In the genomic region with DNA sequence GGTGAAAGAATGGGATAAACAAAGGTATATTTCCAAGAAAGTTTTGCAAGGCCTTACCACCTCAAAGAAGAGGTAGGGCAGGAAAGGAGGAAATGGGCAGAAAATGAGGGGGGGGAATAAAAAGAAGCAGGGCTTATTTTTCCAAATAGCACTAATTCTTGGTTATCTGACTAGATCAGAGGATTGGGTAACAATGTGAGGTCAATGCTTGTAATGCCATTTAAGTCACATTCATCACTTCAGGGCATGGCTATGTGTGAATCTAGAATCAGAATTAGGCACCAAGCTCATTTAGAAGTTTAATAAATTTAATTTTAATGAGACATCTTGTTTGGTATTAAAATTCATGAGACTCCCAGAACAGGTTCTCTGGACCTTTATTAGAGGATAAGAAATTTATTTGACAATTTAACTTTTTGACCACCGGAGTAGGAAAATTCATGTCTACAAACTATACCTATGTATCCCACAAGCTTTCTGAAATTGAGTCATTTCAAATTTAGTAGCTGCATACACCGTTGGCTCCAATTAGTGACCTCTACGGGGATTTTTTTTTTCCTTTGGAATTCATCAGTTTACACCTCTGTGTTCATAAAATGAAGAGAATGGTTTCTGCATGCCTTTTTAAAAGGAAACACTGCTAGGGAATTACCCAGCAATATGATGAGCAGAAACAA, we compare ENCODE assay signal across 13 cellular contexts. TPM values are rescaled to one million over a fixed set of nuclear protein-coding genes. Genes with fewer than 3 reads are reported as not detected.
DNase-seq lines count a peak whose midpoint lies in the region; ATAC-seq and TF ChIP-seq lines count a peak whose summit lies in the region.
"Had no signal": no experiment of that assay in that cellular context is flagged by ENCODE, and none has a peak within 500 bp of the region (broad histone marks: within the 10 kb centered on the region; RNA-seq: fewer than 3 reads in every experiment).

No MANE protein-coding gene starts in this region.

- H3K4me1 Mint-ChIP-seq in activated naive CD8-positive, alpha-beta T cell (ENCODE audit: low read depth): peaks cover 21% of the 10 kb centered on the region
- H3K4me1 Mint-ChIP-seq in activated naive CD8-positive, alpha-beta T cell treated with anti-CD3 and anti-CD28 coated beads for 36 hours: peaks cover 18% of the 10 kb centered on the region
- peaks cover 5% of the 10 kb centered on the region for H3K4me1 Mint-ChIP-seq in T-helper 17 cell

- no peak for TF ChIP-seq CTCF in left lung (IDR thresholded peaks at IDR 0.05)

- no peak overlapping the region for H3K4me3 ChIP-seq in left lung

- no peaks in the 10 kb centered on the region for H3K36me3 Mint-ChIP-seq in activated naive CD8-positive, alpha-beta T cell
- H3K36me3 Mint-ChIP-seq in activated naive CD8-positive, alpha-beta T cell treated with anti-CD3 and anti-CD28 coated beads for 36 hours: peaks cover 10% of the 10 kb centered on the region
- H3K36me3 Mint-ChIP-seq in T-helper 17 cell (ENCODE audit: low read depth): no peaks in the 10 kb centered on the region
- H3K36me3 Mint-ChIP-seq: activated CD4-positive, alpha-beta memory T cell treated with anti-CD3 and anti-CD28 coated beads for 36 hours had no signal

- H3K27me3 Mint-ChIP-seq in activated naive CD8-positive, alpha-beta T cell: no peaks in the 10 kb centered on the region
- H3K27me3 Mint-ChIP-seq in activated naive CD8-positive, alpha-beta T cell treated with anti-CD3 and anti-CD28 coated beads for 36 hours: no peaks in the 10 kb centered on the region
- no peaks in the 10 kb centered on the region for H3K27me3 Mint-ChIP-seq in T-helper 17 cell
- H3K27me3 Mint-ChIP-seq: activated CD4-positive, alpha-beta memory T cell treated with anti-CD3 and anti-CD28 coated beads for 36 hours had no signal

- H3K27ac ChIP-seq in left lung: peak overlapping the region; percentile 7 to 53
- H3K27ac ChIP-seq: neutrophil had no signal

- no peak for ATAC-seq in T-helper 17 cell
- no peak for ATAC-seq in left lung
- ATAC-seq in GM21619 (IDR thresholded peaks at IDR 0.05; ENCODE audit: unreplicated experiment): no peak

- no peaks in the 10 kb centered on the region for H3K36me3 ChIP-seq in left lung
- H3K36me3 ChIP-seq: BE2C, neutrophil had no signal

- no peak for DNase-seq in activated naive CD8-positive, alpha-beta T cell treated with anti-CD3 and anti-CD28 coated beads for 36 hours
- no peak for DNase-seq in T-helper 17 cell
- DNase-seq in left lung: no peak
- no peak for DNase-seq in Ammon's horn (ENCODE audit: low spot score)
- DNase-seq in COLO829 (ENCODE audit: low spot score): no peak
- DNase-seq in stimulated activated naive CD4-positive, alpha-beta T cell treated with Interleukin-2 at 50 U/mL for 16 hours (lab: John Stamatoyannopoulos, UW): no peak
- DNase-seq: BE2C, NCI-H1092 treated with DMSO at 0.1 percent for 48 hours, NCI-H774 had no signal

- peaks cover 7 to 18% of the 10 kb centered on the region in 2 donors for H3K4me1 ChIP-seq in left lung
- H3K4me1 ChIP-seq: BE2C had no signal

- H3K9me3 Mint-ChIP-seq in activated naive CD8-positive, alpha-beta T cell (ENCODE audit: low read depth): no peaks in the 10 kb centered on the region
- H3K9me3 Mint-ChIP-seq in activated naive CD8-positive, alpha-beta T cell treated with anti-CD3 and anti-CD28 coated beads for 36 hours: no peaks in the 10 kb centered on the region
- H3K9me3 Mint-ChIP-seq: activated CD4-positive, alpha-beta memory T cell treated with anti-CD3 and anti-CD28 coated beads for 36 hours had no signal

- H3K9me3 ChIP-seq in T-helper 17 cell (ENCODE audit: control insufficient read depth, low read length, poor library complexity, severe bottlenecking) (no peaks in the 10 kb centered on the region), left lung (no peaks in the 10 kb centered on the region)
- H3K9me3 ChIP-seq: BE2C, neutrophil had no signal

- H3K27ac Mint-ChIP-seq in activated naive CD8-positive, alpha-beta T cell: no peak overlapping the region
- no peak overlapping the region for H3K27ac Mint-ChIP-seq in activated naive CD8-positive, alpha-beta T cell treated with anti-CD3 and anti-CD28 coated beads for 36 hours
- H3K27ac Mint-ChIP-seq in T-helper 17 cell: peak overlapping the region; percentile 49

- H3K27me3 ChIP-seq in left lung: no peaks in the 10 kb centered on the region
- H3K27me3 ChIP-seq: BE2C, neutrophil had no signal

- intact Hi-C loops in left lung (cut with DNase I): no loop called here

- H3K4me3 Mint-ChIP-seq in activated naive CD8-positive, alpha-beta T cell: peak overlapping the region; percentile 53
- H3K4me3 Mint-ChIP-seq in activated naive CD8-positive, alpha-beta T cell treated with anti-CD3 and anti-CD28 coated beads for 36 hours: no peak overlapping the region
- H3K4me3 Mint-ChIP-seq in T-helper 17 cell: peak overlapping the region; percentile 19

RNA-seq across cellular contexts. Expression of gene STS, which starts 1.3 kb away (rescaled TPM):
- 1 to 10 TPM; 1.2 to 1.3 TPM for total RNA-seq in activated naive CD8-positive, alpha-beta T cell treated with anti-CD3 and anti-CD28 coated beads for 36 hours
- total RNA-seq in T-helper 17 cell (1 to 10 TPM; 1.1 to 1.2 TPM), left lung (10 to 100 TPM; 13.7 to 33.8 TPM)

RNA-seq across cellular contexts. Expression of gene PUDP, which starts 1.8 kb away (rescaled TPM):
- 10 to 100 TPM; 22.0 to 24.4 TPM for total RNA-seq in activated naive CD8-positive, alpha-beta T cell treated with anti-CD3 and anti-CD28 coated beads for 36 hours
- total RNA-seq in T-helper 17 cell (1 to 10 TPM; 7.4 to 8.4 TPM), left lung (10 to 100 TPM; 13.8 to 26.1 TPM)

Comparison
In these comparisons a context has a peak if more than half of its experiments do, and no peak if none do; other contexts are left out.
1. RNA of gene STS, which starts 1.3 kb away (total RNA-seq): 13.7 to 33.8 TPM in left lung; 1.2 to 1.3 TPM in activated naive CD8-positive, alpha-beta T cell treated with anti-CD3 and anti-CD28 coated beads for 36 hours and 1.1 to 1.2 TPM in T-helper 17 cell; every median in the first group is over 4 times any median in the second.